Comparison of ENCODE assay signal across 34 cellular contexts in genomic region chr10:20981419-20981953, GRCh38.
"Had no signal": no experiment of that assay in that cellular context is flagged by ENCODE, and none has a peak within 500 bp of the region (broad histone marks: within the 10 kb centered on the region; RNA-seq: fewer than 3 reads in every experiment).

No MANE protein-coding gene starts in this region.

- H3K9me3 ChIP-seq: MG63 had no signal

- H3K36me3 ChIP-seq: MG63 had no signal

- H3K4me3 ChIP-seq: MG63 had no signal

- DNase-seq: Karpas-422, Kasumi-1, MG63, MM.1S, MV-4-11, NCI-H1048, NCI-H1092, NCI-H1092 treated with DMSO at 0.1 percent for 48 hours, NCI-H1105, NCI-H1105 treated with DMSO at 0.1 percent for 48 hours, NCI-H1417, NCI-H1417 treated with DMSO at 0.1 percent for 48 hours, NCI-H1436, NCI-H1436 treated with DMSO at 0.1 percent for 48 hours, NCI-H146, NCI-H1694, NCI-H1694 treated with DMSO at 0.1 percent for 48 hours, NCI-H187, NCI-H187 treated with DMSO at 0.1 percent for 48 hours, NCI-H1930, NCI-H2029, NCI-H2029 treated with DMSO at 0.1 percent for 48 hours, NCI-H2081, NCI-H2081 treated with DMSO at 0.1 percent for 48 hours, NCI-H2107, NCI-H2171, NCI-H2171 treated with DMSO at 0.1 percent for 48 hours, NCI-H2227 treated with DMSO at 0.1 percent for 48 hours, NCI-H226, NCI-H345, NCI-H446, NCI-H446 treated with DMSO at 0.1 percent for 48 hours, NCI-H510A had no signal

- H3K4me2 ChIP-seq: KMS-11 had no signal

- H3K27me3 ChIP-seq: MG63 had no signal

- H3K9ac ChIP-seq: KMS-11 had no signal

- H3K27ac ChIP-seq: KMS-11 had no signal
